Comparison of ENCODE assay signal across 13 cellular contexts in genomic region chr11:57776577-57776976, GRCh38. TPM values are rescaled to one million over a fixed set of nuclear protein-coding genes. Genes with fewer than 3 reads are reported as not detected.
DNase-seq lines count a peak whose midpoint lies in the region; ATAC-seq, FAIRE-seq and TF ChIP-seq lines count a peak whose summit lies in the region.
"Had no signal": no experiment of that assay in that cellular context is flagged by ENCODE, and none has a peak within 500 bp of the region (broad histone marks: within the 10 kb centered on the region; RNA-seq: fewer than 3 reads in every experiment).

No MANE protein-coding gene starts in this region.

- intact Hi-C loops in Right ventricle myocardium inferior (cut with DNase I) (no loop called here), upper lobe of right lung (cut with DNase I) (no loop called here), mucosa of descending colon (cut with DNase I, micrococcal nuclease) (no loop called here)

- H3K4me1 ChIP-seq in cardiac muscle cell (ENCODE audit: low read depth) (peaks cover 78% of the 10 kb centered on the region), osteoblast (ENCODE audit: insufficient read depth, low read length) (peaks cover 63% of the 10 kb centered on the region), upper lobe of right lung (peaks cover 95% of the 10 kb centered on the region), mucosa of descending colon (ENCODE audit: low read depth) (peaks cover 85% of the 10 kb centered on the region)

- no peaks in the 10 kb centered on the region for H3K36me3 ChIP-seq in cardiac muscle cell
- H3K36me3 ChIP-seq in osteoblast (ENCODE audit: insufficient read depth, low read length), result no peaks in the 10 kb centered on the region
- no peaks in the 10 kb centered on the region for H3K36me3 ChIP-seq in upper lobe of right lung
- H3K36me3 ChIP-seq in mucosa of descending colon (ENCODE audit: low read depth), result no peaks in the 10 kb centered on the region

- no peak for FAIRE-seq in urothelium cell line (lab: Jason Lieb, UNC)
- FAIRE-seq: A204.1 had no signal

- H3K27ac ChIP-seq in cardiac muscle cell, result peak overlapping the region; percentile 100
- peak overlapping the region; percentile 84 for H3K27ac ChIP-seq in epithelial cell of prostate
- peak overlapping the region; percentile 96 for H3K27ac ChIP-seq in osteoblast (ENCODE audit: low read depth, low read length)
- peak overlapping the region; percentile 89 for H3K27ac ChIP-seq in upper lobe of right lung

- H3K4me3 ChIP-seq in cardiac muscle cell (no peak overlapping the region), osteoblast (ENCODE audit: insufficient read depth, low read length) (no peak overlapping the region), upper lobe of right lung (no peak overlapping the region), mucosa of descending colon (no peak overlapping the region)

- peak overlapping the region; percentile 73 for H3K4me2 ChIP-seq in osteoblast (ENCODE audit: insufficient read depth, low read length)

- H3K9me3 ChIP-seq in cardiac muscle cell (ENCODE audit: low read depth) (no peaks in the 10 kb centered on the region), osteoblast (ENCODE audit: low read depth, low read length) (no peaks in the 10 kb centered on the region), upper lobe of right lung (no peaks in the 10 kb centered on the region), mucosa of descending colon (no peaks in the 10 kb centered on the region)

- ATAC-seq in Right ventricle myocardium inferior (no peak), upper lobe of right lung (no peak), mucosa of descending colon (no peak)
- ATAC-seq: activated CD8-positive, alpha-beta T cell treated with anti-CD3 and anti-CD28 coated beads for 36 hours had no signal

- peaks cover 94% of the 10 kb centered on the region for H3K79me2 ChIP-seq in osteoblast (ENCODE audit: insufficient read depth, low read length)

- no peak overlapping the region for H2AFZ ChIP-seq in osteoblast (ENCODE audit: low read length)

- H3K27me3 ChIP-seq in cardiac muscle cell (no peaks in the 10 kb centered on the region), osteoblast (ENCODE audit: insufficient read depth, low read length) (no peaks in the 10 kb centered on the region), upper lobe of right lung (no peaks in the 10 kb centered on the region)

- TF ChIP-seq CTCF in cardiac muscle cell (IDR thresholded peaks at IDR 0.05; ENCODE audit: low read depth, low read length), result no peak
- TF ChIP-seq CTCF in osteoblast (IDR thresholded peaks at IDR 0.05; ENCODE audit: extremely low read depth, low read depth, low read length), result no peak
- no peak for TF ChIP-seq CTCF in upper lobe of right lung (IDR thresholded peaks at IDR 0.05)
- no peak for TF ChIP-seq CTCF in mucosa of descending colon (IDR thresholded peaks at IDR 0.05)

- no peak for DNase-seq in cardiac muscle cell (ENCODE audit: low read depth in 1 of 2, low spot score in 1 of 2)
- no peak for DNase-seq in Right ventricle myocardium inferior (ENCODE audit: missing footprints)
- no peak for DNase-seq in epithelial cell of prostate (ENCODE audit: low read depth, low spot score)
- no peak for DNase-seq in osteoblast (ENCODE audit: insufficient read length, low spot score, missing footprints)
- no peak for DNase-seq in upper lobe of right lung
- no peak for DNase-seq in T-helper 9 cell
- no peak for DNase-seq in urothelium cell line (ENCODE audit: low spot score)
- no peak for DNase-seq in mucosa of descending colon
- DNase-seq: activated CD8-positive, alpha-beta T cell treated with anti-CD3 and anti-CD28 coated beads for 36 hours; NCI-H774; stimulated activated CD8-positive, alpha-beta memory T cell treated with anti-CD3 and anti-CD28 coated beads, Interleukin-4, amount 100 ng/mL, for 48 hours had no signal

- peaks cover 62% of the 10 kb centered on the region for H4K20me1 ChIP-seq in osteoblast (ENCODE audit: insufficient read depth, low read length)

RNA-seq across cellular contexts. Expression of gene CTNND1, which starts 15.0 kb away (rescaled TPM):
- 125 and 153 TPM in 2 replicates for total RNA-seq in cardiac muscle cell
- 95.4 and 125 TPM in 2 replicates for polyA plus RNA-seq in cardiac muscle cell
- 67.0 TPM for total RNA-seq in Right ventricle myocardium inferior
- total RNA-seq in osteoblast, result 126 and 140 TPM in 2 replicates
- 245 TPM for total RNA-seq in upper lobe of right lung
- 100 to 1,000 TPM; 311 to 545 (median 448) TPM for total RNA-seq in mucosa of descending colon

RNA-seq across cellular contexts. Expression of gene BTBD18, which starts 25.0 kb away (rescaled TPM):
- total RNA-seq in cardiac muscle cell (not detected in 2 replicates), Right ventricle myocardium inferior (not detected), osteoblast (not detected in 2 replicates), upper lobe of right lung (not detected), mucosa of descending colon (not detected)
- 1.5 and 2.4 TPM in 2 replicates for polyA plus RNA-seq in cardiac muscle cell
- total RNA-seq: activated CD8-positive, alpha-beta T cell treated with anti-CD3 and anti-CD28 coated beads for 36 hours; T-helper 1 cell treated with Interleukin-12 subunit alpha and Interleukin-12 subunit beta and Interleukin-4 antibody, amounts not matched to agents 30 ng/mL and 1 ng/mL, for 36 hours had no signal

RNA-seq across cellular contexts. Expression of gene SELENOH, which starts 35.3 kb away (rescaled TPM):
- total RNA-seq in cardiac muscle cell (311 and 358 TPM in 2 replicates), Right ventricle myocardium inferior (72.9 TPM), osteoblast (58.9 and 68.8 TPM in 2 replicates), upper lobe of right lung (103 TPM), mucosa of descending colon (10 to 100 TPM; 68.3 to 84.0 (median 79.2) TPM)
- 257 and 289 TPM in 2 replicates for polyA plus RNA-seq in cardiac muscle cell
